ENCODE assay signal across 11 cellular contexts in the genomic region with DNA sequence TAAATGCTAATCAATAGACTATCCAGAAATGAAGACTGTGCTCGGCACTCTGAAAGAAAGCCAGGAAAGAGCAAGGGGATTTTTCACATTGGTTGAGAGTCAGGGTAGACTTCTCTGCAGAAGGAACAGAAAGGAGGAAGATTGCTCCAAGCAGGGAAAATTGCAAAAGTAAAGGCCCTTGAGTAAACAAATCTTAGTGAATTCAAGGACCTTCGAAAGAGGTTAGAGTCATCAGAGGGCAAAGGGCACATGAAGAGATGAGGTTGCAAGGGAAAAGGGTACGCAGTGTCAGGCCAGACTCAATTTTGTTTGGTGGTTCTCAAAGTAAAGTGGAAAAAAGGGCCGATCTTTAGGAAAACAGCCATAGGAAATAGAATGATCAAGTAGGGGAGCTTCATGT.
DNase-seq lines count a peak whose midpoint lies in the region; ATAC-seq, FAIRE-seq and TF ChIP-seq lines count a peak whose summit lies in the region.
"Had no signal": no experiment of that assay in that cellular context is flagged by ENCODE, and none has a peak within 500 bp of the region (broad histone marks: within the 10 kb centered on the region; RNA-seq: fewer than 3 reads in every experiment).

No MANE protein-coding gene starts in this region.

- no peaks in the 10 kb centered on the region for H3K36me3 Mint-ChIP-seq in activated CD4-positive, alpha-beta T cell treated with anti-CD3 and anti-CD28 coated beads for 36 hours (ENCODE audit: low read depth)
- no peaks in the 10 kb centered on the region for H3K36me3 Mint-ChIP-seq in activated naive CD8-positive, alpha-beta T cell treated with anti-CD3 and anti-CD28 coated beads for 36 hours
- no peaks in the 10 kb centered on the region for H3K36me3 Mint-ChIP-seq in progenitor cell of endocrine pancreas (ENCODE audit: insufficient read depth)

- no peak for ATAC-seq in activated CD4-positive, alpha-beta T cell treated with anti-CD3 and anti-CD28 coated beads for 36 hours
- ATAC-seq in lung (ENCODE audit: insufficient read depth, low FRiP score) (peak; percentile 12), thoracic aorta (ENCODE audit: insufficient number of reproducible peaks, low FRiP score, low read depth) (no peak)
- ATAC-seq: body of pancreas had no signal

- 49 to 66% methylated on average over 4 of the region's 4 CpGs for WGBS in lung, 2 donors

- H3K9me3 Mint-ChIP-seq in activated CD4-positive, alpha-beta T cell treated with anti-CD3 and anti-CD28 coated beads for 36 hours (ENCODE audit: low read depth): no peaks in the 10 kb centered on the region
- no peaks in the 10 kb centered on the region for H3K9me3 Mint-ChIP-seq in activated naive CD8-positive, alpha-beta T cell treated with anti-CD3 and anti-CD28 coated beads for 36 hours
- peaks cover 3% of the 10 kb centered on the region for H3K9me3 Mint-ChIP-seq in progenitor cell of endocrine pancreas (ENCODE audit: low read depth)

- H3K9me3 ChIP-seq in lung (ENCODE audit: control insufficient read depth in 2 of 2, insufficient read depth in 1 of 2, low read length in 1 of 2) (no peaks in the 10 kb centered on the region), thoracic aorta (no peaks in the 10 kb centered on the region)
- H3K9me3 ChIP-seq: body of pancreas, pancreas had no signal

- H3K4me1 Mint-ChIP-seq in activated CD4-positive, alpha-beta T cell treated with anti-CD3 and anti-CD28 coated beads for 36 hours: peaks cover 12% of the 10 kb centered on the region
- peaks cover 12% of the 10 kb centered on the region for H3K4me1 Mint-ChIP-seq in activated naive CD8-positive, alpha-beta T cell treated with anti-CD3 and anti-CD28 coated beads for 36 hours
- H3K4me1 Mint-ChIP-seq in progenitor cell of endocrine pancreas (ENCODE audit: low read depth): peaks cover 22% of the 10 kb centered on the region

- POLR2A ChIA-PET in activated CD4-positive, alpha-beta T cell treated with anti-CD3 and anti-CD28 coated beads for 36 hours (lab: Charles Lee): interaction anchor here (0.8 kb wide), 1 partner anchor 417 kb away, joined by 5 read pairs; a partner anchor contains a TSS

- intact Hi-C loops in activated CD4-positive, alpha-beta T cell treated with anti-CD3 and anti-CD28 coated beads for 36 hours (cut with DNase I, micrococcal nuclease): loop anchor here (2.0 kb wide), 2 partner anchors 36 to 38 kb away; no protein-coding TSS in a partner anchor
- intact Hi-C loops in posterior vena cava (cut with DNase I): no loop called here

- no peak overlapping the region for H3K4me3 ChIP-seq in lung
- H3K4me3 ChIP-seq in thoracic aorta: no peak overlapping the region
- H3K4me3 ChIP-seq: body of pancreas, pancreas had no signal

- peak overlapping the region in 1 of 2 donors; percentile 59 for H3K27ac ChIP-seq in lung (ENCODE audit: low read depth in 1 of 2, low read length in 1 of 2)
- peak overlapping the region; percentile 87 to 92 for H3K27ac ChIP-seq in thoracic aorta

- H3K27me3 ChIP-seq in lung (ENCODE audit: control insufficient read depth, insufficient read depth) (no peaks in the 10 kb centered on the region), thoracic aorta (replicated peaks; ENCODE audit: insufficient read depth) (no peaks in the 10 kb centered on the region)
- H3K27me3 ChIP-seq: body of pancreas, pancreas had no signal

- CTCF ChIA-PET in activated CD4-positive, alpha-beta T cell treated with anti-CD3 and anti-CD28 coated beads for 36 hours (lab: Charles Lee): interaction anchor here (0.7 to 1.5 kb wide), 4 partner anchors 10 to 399 kb away, joined by 3 to 8 read pairs (median 4); no protein-coding TSS in a partner anchor

- DNase-seq in activated CD4-positive, alpha-beta T cell treated with anti-CD3 and anti-CD28 coated beads for 36 hours: no peak
- no peak for DNase-seq in activated CD4-positive, alpha-beta T cell treated with anti-CD3 and anti-CD28 coated beads, Interleukin-2, amount 50 U/mL, for 4 hours
- DNase-seq in activated naive CD8-positive, alpha-beta T cell treated with anti-CD3 and anti-CD28 coated beads for 36 hours: no peak
- DNase-seq in lung (ENCODE audit: low spot score): no peak
- no peak for DNase-seq in thoracic aorta (ENCODE audit: low spot score)
- no peak for DNase-seq in D721Med (ENCODE audit: insufficient read length, low spot score)
- DNase-seq in progenitor cell of endocrine pancreas (ENCODE audit: low spot score, unreplicated experiment): no peak
- DNase-seq in posterior vena cava (ENCODE audit: low spot score): no peak
- DNase-seq: NCI-H510A, pancreas had no signal

- FAIRE-seq in D721Med (lab: Jason Lieb, UNC): no peak
- FAIRE-seq: pancreas had no signal

- no peak overlapping the region for H3K4me3 Mint-ChIP-seq in activated CD4-positive, alpha-beta T cell treated with anti-CD3 and anti-CD28 coated beads for 36 hours
- no peak overlapping the region for H3K4me3 Mint-ChIP-seq in activated naive CD8-positive, alpha-beta T cell treated with anti-CD3 and anti-CD28 coated beads for 36 hours
- H3K4me3 Mint-ChIP-seq in progenitor cell of endocrine pancreas (ENCODE audit: low read depth): no peak overlapping the region

- H3K4me1 ChIP-seq in lung (ENCODE audit: control insufficient read depth in 2 of 2, insufficient read depth in 2 of 2, low read length in 2 of 2) (peaks cover 0 to 12% of the 10 kb centered on the region in 2 donors), thoracic aorta (ENCODE audit: control insufficient read depth in 1 of 2, low read depth in 2 of 2) (peaks cover 55 to 73% of the 10 kb centered on the region in 2 donors)

- H3K27me3 Mint-ChIP-seq in activated CD4-positive, alpha-beta T cell treated with anti-CD3 and anti-CD28 coated beads for 36 hours: peaks cover 17% of the 10 kb centered on the region
- peaks cover 11% of the 10 kb centered on the region for H3K27me3 Mint-ChIP-seq in activated naive CD8-positive, alpha-beta T cell treated with anti-CD3 and anti-CD28 coated beads for 36 hours
- peaks cover 9% of the 10 kb centered on the region for H3K27me3 Mint-ChIP-seq in progenitor cell of endocrine pancreas

- H3K27ac Mint-ChIP-seq in activated CD4-positive, alpha-beta T cell treated with anti-CD3 and anti-CD28 coated beads for 36 hours: peak overlapping the region; percentile 61
- peak overlapping the region; percentile 83 for H3K27ac Mint-ChIP-seq in activated naive CD8-positive, alpha-beta T cell treated with anti-CD3 and anti-CD28 coated beads for 36 hours
- H3K27ac Mint-ChIP-seq in progenitor cell of endocrine pancreas: no peak overlapping the region

- no peak for TF ChIP-seq CTCF in lung (IDR thresholded peaks at IDR 0.05; ENCODE audit: control extremely low read depth, extremely low read depth)
- no peak for TF ChIP-seq CTCF in thoracic aorta (IDR thresholded peaks at IDR 0.05)
- no peak for TF ChIP-seq CTCF in D721Med (IDR thresholded peaks at IDR 0.05; ENCODE audit: insufficient read depth, missing control alignments)
- no peak for TF ChIP-seq CTCF in progenitor cell of endocrine pancreas (IDR thresholded peaks at IDR 0.05; ENCODE audit: unreplicated experiment)

- H3K36me3 ChIP-seq in lung (ENCODE audit: control insufficient read depth in 2 of 2, insufficient read depth in 2 of 2, low read length in 2 of 2) (no peaks in the 10 kb centered on the region), thoracic aorta (no peaks in the 10 kb centered on the region)
- H3K36me3 ChIP-seq: pancreas had no signal

Comparison
In these comparisons a context has a peak if more than half of its experiments do, and no peak if none do; other contexts are left out.
1. intact Hi-C loops: an anchor here in activated CD4-positive, alpha-beta T cell treated with anti-CD3 and anti-CD28 coated beads for 36 hours (2.0 kb wide); none called in posterior vena cava.